ENCODE assay signal across 8 cellular contexts in genomic region chr20:50460608-50461268, GRCh38. TPM values are rescaled to one million over a fixed set of nuclear protein-coding genes. Genes with fewer than 3 reads are reported as not detected.
DNase-seq lines count a peak whose midpoint lies in the region; ATAC-seq, FAIRE-seq and TF ChIP-seq lines count a peak whose summit lies in the region.

No MANE protein-coding gene starts in this region.

- ATAC-seq in CD4-positive, CD25-positive, alpha-beta regulatory T cell (ENCODE audit: low read depth in 2 of 2): peak; percentile 85
- ATAC-seq in HG03025 (IDR thresholded peaks at IDR 0.05; ENCODE audit: low FRiP score, unreplicated experiment): no peak

- H3K4me1 ChIP-seq in CD4-positive, CD25-positive, alpha-beta regulatory T cell (ENCODE audit: control insufficient read depth, insufficient read depth, low read length, poor library complexity, severe bottlenecking): peaks cover 7% of the 10 kb centered on the region
- H3K4me1 ChIP-seq in breast epithelium: peaks cover 3 to 9% of the 10 kb centered on the region in 2 donors

- H3K36me3 Mint-ChIP-seq in CD4-positive, CD25-positive, alpha-beta regulatory T cell: no peaks in the 10 kb centered on the region

- no peaks in the 10 kb centered on the region for H3K9me3 ChIP-seq in CD4-positive, CD25-positive, alpha-beta regulatory T cell (ENCODE audit: control insufficient read depth in 2 of 2, low read length in 2 of 2)
- no peaks in the 10 kb centered on the region for H3K9me3 ChIP-seq in breast epithelium

- no peaks in the 10 kb centered on the region for H3K36me3 ChIP-seq in CD4-positive, CD25-positive, alpha-beta regulatory T cell (ENCODE audit: control insufficient read depth, insufficient read depth, low read length)
- H3K36me3 ChIP-seq in breast epithelium: no peaks in the 10 kb centered on the region

- TF ChIP-seq POLR2A in H54 (IDR thresholded peaks at IDR 0.05; ENCODE audit: low read depth, low read length) (no peak), breast epithelium (IDR thresholded peaks at IDR 0.05) (no peak)

- H3K27ac Mint-ChIP-seq in CD4-positive, CD25-positive, alpha-beta regulatory T cell: no peak overlapping the region

- TF ChIP-seq CTCF in WI38 (IDR thresholded peaks at IDR 0.05; ENCODE audit: low read depth, low read length): peak; percentile 85
- peak; percentile 97 to 100 (median 99) for TF ChIP-seq CTCF in breast epithelium (IDR thresholded peaks at IDR 0.05)

- no peak overlapping the region for H3K4me3 ChIP-seq in CD4-positive, CD25-positive, alpha-beta regulatory T cell (ENCODE audit: low read depth, low read length)
- H3K4me3 ChIP-seq in WI38 (ENCODE audit: low read depth, low read length) (no peak overlapping the region), breast epithelium (peak overlapping the region in 1 of 3 donors; percentile 4)

- peaks cover 0 to 6% (median 1%) of the 10 kb centered on the region in 4 donors for H3K4me1 Mint-ChIP-seq in CD4-positive, CD25-positive, alpha-beta regulatory T cell

- no peak overlapping the region for H3K4me3 Mint-ChIP-seq in CD4-positive, CD25-positive, alpha-beta regulatory T cell

- no peak for FAIRE-seq in H54 (lab: Jason Lieb, UNC)

- intact Hi-C loops in breast epithelium (cut with DNase I; ENCODE audit: low total_unique reads): no loop called here

- peaks cover 0 to 2% (median 0%) of the 10 kb centered on the region in 7 donors for H3K9me3 Mint-ChIP-seq in CD4-positive, CD25-positive, alpha-beta regulatory T cell

- H3K27ac ChIP-seq in CD4-positive, CD25-positive, alpha-beta regulatory T cell (ENCODE audit: insufficient read depth, low read length, poor library complexity, severe bottlenecking): no peak overlapping the region
- H3K27ac ChIP-seq in breast epithelium: peak overlapping the region; percentile 59 to 61

- no peaks in the 10 kb centered on the region for H3K27me3 ChIP-seq in CD4-positive, CD25-positive, alpha-beta regulatory T cell (ENCODE audit: control insufficient read depth, insufficient read depth, low read length)
- H3K27me3 ChIP-seq in breast epithelium: no peaks in the 10 kb centered on the region

- DNase-seq in CD4-positive, CD25-positive, alpha-beta regulatory T cell: peak; percentile 54 to 69 (median 65)
- DNase-seq in H54 (ENCODE audit: insufficient read length, low spot score): peak; percentile 73
- peak; percentile 53 to 56 for DNase-seq in NCI-H2081 (lab: John Stamatoyannopoulos, UW)
- peak; percentile 89 to 90 for DNase-seq in breast epithelium (ENCODE audit: low spot score in 2 of 2)
- peak; percentile 73 for DNase-seq in kidney glomerular epithelial cell (lab: John Stamatoyannopoulos, UW)
- peak; percentile 76 to 78 for DNase-seq in stimulated activated CD4-positive, alpha-beta T cell treated with anti-CD3 and anti-CD28 coated beads, Interleukin-1b, Interleukin-23, amount 100 ng/mL, for 4 hours (ENCODE audit: low read depth in 2 of 2)

- H3K27me3 Mint-ChIP-seq in CD4-positive, CD25-positive, alpha-beta regulatory T cell: peaks cover 19% of the 10 kb centered on the region

RNA-seq across cellular contexts. Expression of gene PTPN1, which starts 49.4 kb away (rescaled TPM):
- total RNA-seq in CD4-positive, CD25-positive, alpha-beta regulatory T cell: 76.3 TPM
- 10 to 100 TPM; 27.1 to 34.3 (median 30.3) TPM for polyA plus RNA-seq in CD4-positive, CD25-positive, alpha-beta regulatory T cell
- total RNA-seq in breast epithelium: 10 to 100 TPM; 23.8 to 29.2 (median 28.5) TPM
